Comparison of ENCODE assay signal across 8 cellular contexts in genomic region chr4:153154010-153154975, GRCh38. TPM values are rescaled to one million over a fixed set of nuclear protein-coding genes. Genes with fewer than 3 reads are reported as not detected.
A peak's percentile ranks its signal among the peaks of the same experiment; 100 is the strongest.
DNase-seq lines count a peak whose midpoint lies in the region; ATAC-seq, FAIRE-seq and TF ChIP-seq lines count a peak whose summit lies in the region.

No MANE protein-coding gene starts in this region.

- peak overlapping the region; percentile 85 to 94 (median 91) for H3K27ac Mint-ChIP-seq in CD4-positive, alpha-beta memory T cell

- peaks cover 30% of the 10 kb centered on the region for H3K4me1 ChIP-seq in CD4-positive, alpha-beta memory T cell (ENCODE audit: insufficient read depth, low read length)
- H3K4me1 ChIP-seq in HUES64 (ENCODE audit: insufficient read depth, low read length) (peaks cover 24% of the 10 kb centered on the region), pancreas (no peaks in the 10 kb centered on the region)

- H3K27me3 Mint-ChIP-seq in CD4-positive, alpha-beta memory T cell: no peaks in the 10 kb centered on the region

- peak in 3 of 4 donors; percentile 1 to 29 (median 20) for ATAC-seq in pancreas
- no peak for ATAC-seq in GM21619 (IDR thresholded peaks at IDR 0.05; ENCODE audit: unreplicated experiment)

- FAIRE-seq in pancreas (lab: Jason Lieb, UNC): no peak

- H3K4me1 Mint-ChIP-seq in CD4-positive, alpha-beta memory T cell: peaks cover 18 to 53% (median 32%) of the 10 kb centered on the region in 4 donors

- WGBS in HUES64: 57% methylated on average over 12 of the region's 15 CpGs
- WGBS in pancreas, 2 donors: 38% methylated on average over 15 of the region's 15 CpGs

- peak overlapping the region; percentile 67 for H3K27ac ChIP-seq in CD4-positive, alpha-beta memory T cell (ENCODE audit: low read depth, low read length)
- H3K27ac ChIP-seq in HUES64 (ENCODE audit: low read depth, low read length): no peak overlapping the region
- peak overlapping the region; percentile 78 for H3K27ac ChIP-seq in SK-N-MC
- peak overlapping the region in 2 of 4 donors; percentile 59 to 73 for H3K27ac ChIP-seq in pancreas

- H3K36me3 Mint-ChIP-seq in CD4-positive, alpha-beta memory T cell: no peaks in the 10 kb centered on the region

- TF ChIP-seq POLR2A in erythroblast (IDR thresholded peaks at IDR 0.05; ENCODE audit: low read length): no peak

- H3K9ac ChIP-seq in HUES64 (ENCODE audit: low read depth, low read length) (peak overlapping the region; percentile 66; the same call in 1 of the 2 replicates), SK-N-MC (ENCODE audit: insufficient read length) (peak overlapping the region; percentile 76)

- intact Hi-C loops in CD4-positive, alpha-beta memory T cell (cut with micrococcal nuclease): loop anchor here (5.0 kb wide), 1 partner anchor 273 kb away; no protein-coding TSS in a partner anchor
- intact Hi-C loops in pancreas (cut with DNase I): no loop called here

- DNase-seq in CD4-positive, alpha-beta memory T cell: peak; percentile 23 to 63 (median 30)
- no peak for DNase-seq in SK-N-MC (ENCODE audit: low read depth, low spot score)
- DNase-seq in erythroblast (lab: John Stamatoyannopoulos, UW): peak; percentile 25 to 30
- no peak for DNase-seq in pancreas
- no peak for DNase-seq in T1000 (lab: John Stamatoyannopoulos, UW)
- DNase-seq in foreskin melanocyte: no peak

- TF ChIP-seq CTCF in pancreas (IDR thresholded peaks at IDR 0.05): no peak

- peak overlapping the region; percentile 89 to 96 (median 91) for H3K4me3 Mint-ChIP-seq in CD4-positive, alpha-beta memory T cell

- CTCF ChIA-PET in CD4-positive, alpha-beta memory T cell (lab: Charles Lee; ENCODE audit: partially characterized antibody): interaction anchor here (4.5 kb wide), 1 partner anchor 12 kb away, joined by 26 read pairs; no protein-coding TSS in a partner anchor

- H3K9me3 ChIP-seq in CD4-positive, alpha-beta memory T cell (ENCODE audit: control insufficient read depth in 1 of 2, low read length in 2 of 2): no peaks in the 10 kb centered on the region
- H3K9me3 ChIP-seq in HUES64 (ENCODE audit: insufficient read depth, low read depth, low read length) (no peaks in the 10 kb centered on the region), SK-N-MC (ENCODE audit: low read depth, low read length) (no peaks in the 10 kb centered on the region), pancreas (no peaks in the 10 kb centered on the region)

- H3K9me3 Mint-ChIP-seq in CD4-positive, alpha-beta memory T cell: no peaks in the 10 kb centered on the region

- H3K4me3 ChIP-seq in CD4-positive, alpha-beta memory T cell (ENCODE audit: low read length in 2 of 2): peak overlapping the region; percentile 7 to 75
- H3K4me3 ChIP-seq in HUES64 (ENCODE audit: low read length): peak overlapping the region; percentile 66
- peak overlapping the region; percentile 96 for H3K4me3 ChIP-seq in SK-N-MC
- peak overlapping the region; percentile 35 to 67 (median 43) for H3K4me3 ChIP-seq in pancreas

- POLR2A ChIA-PET in CD4-positive, alpha-beta memory T cell (lab: Charles Lee; ENCODE audit: partially characterized antibody): interaction anchor here (1.1 to 1.7 kb wide), 3 partner anchors 10 to 68 kb away, joined by 3 to 9 read pairs (median 3); no protein-coding TSS in a partner anchor

- H3K27me3 ChIP-seq in CD4-positive, alpha-beta memory T cell (ENCODE audit: insufficient read depth, low read length): no peaks in the 10 kb centered on the region
- H3K27me3 ChIP-seq in HUES64 (ENCODE audit: insufficient read depth, low read length) (peaks cover 69% of the 10 kb centered on the region), pancreas (no peaks in the 10 kb centered on the region)

- no peaks in the 10 kb centered on the region for H3K36me3 ChIP-seq in CD4-positive, alpha-beta memory T cell (ENCODE audit: insufficient read depth, low read length)
- no peaks in the 10 kb centered on the region for H3K36me3 ChIP-seq in HUES64 (ENCODE audit: insufficient read depth, low read length)
- no peaks in the 10 kb centered on the region for H3K36me3 ChIP-seq in SK-N-MC (ENCODE audit: insufficient read depth, low read length)
- H3K36me3 ChIP-seq in pancreas: no peaks in the 10 kb centered on the region

RNA-seq across cellular contexts. Expression of gene TRIM2, which starts 50.0 kb away (rescaled TPM):
- total RNA-seq in CD4-positive, alpha-beta memory T cell: 10 to 100 TPM; 11.9 to 12.3 TPM
- polyA plus RNA-seq in CD4-positive, alpha-beta memory T cell: 1 to 10 TPM; 7.5 to 9.1 TPM
- polyA plus RNA-seq in HUES64 (2013, experiment 1 of 2): 40.0 TPM
- 35.8 TPM for polyA plus RNA-seq in HUES64 (2013, experiment 2 of 2)
- total RNA-seq in pancreas: 10 to 100 TPM; 17.6 to 39.2 (median 25.5) TPM
- polyA plus RNA-seq in pancreas: 10 to 100 TPM; 11.0 to 11.9 TPM

Comparison
In these comparisons a context has a peak if more than half of its experiments do, and no peak if none do; other contexts are left out.
1. DNase-seq: peak in CD4-positive, alpha-beta memory T cell (5 of 5) and erythroblast (2 of 2); none in SK-N-MC (single experiment), pancreas (0 of 6), T1000 (single experiment) and foreskin melanocyte (single experiment).
2. H3K4me3 ChIP-seq: peak in every context shown above with its lines; median percentile 96 in SK-N-MC; 66 in HUES64; 43 in pancreas; 41 in CD4-positive, alpha-beta memory T cell.